22 cellular contexts compared by ENCODE assay signal in genomic region chr11:107778839-107779517, GRCh38.
"Had no signal": no experiment of that assay in that cellular context is flagged by ENCODE, and none has a peak within 500 bp of the region (broad histone marks: within the 10 kb centered on the region; RNA-seq: fewer than 3 reads in every experiment).

No MANE protein-coding gene starts in this region.

- H3K27ac ChIP-seq: epithelial cell of prostate, heart right ventricle, left lung, ovary, prostate gland, VCaP had no signal

- H3K27me3 ChIP-seq: ovary had no signal

- FAIRE-seq: keratinocyte had no signal

- ATAC-seq: activated CD4-positive, CD25-positive, alpha-beta regulatory T cell treated with anti-CD3 and anti-CD28 coated beads, Interleukin-2, amount 50 U/mL, for 24 hours; activated T-cell treated with anti-CD3 and anti-CD28 coated beads, Interleukin-2, amount 50 U/mL, for 72 hours; heart right ventricle; naive thymus-derived CD8-positive, alpha-beta T cell; right cardiac atrium; stimulated activated naive CD8-positive, alpha-beta T cell treated with anti-CD3 and anti-CD28 coated beads, Interleukin-15, Interleukin-2, amounts not matched to agents 100 U/mL and 50 U/mL, for 24 hours had no signal

- H3K4me1 ChIP-seq: heart right ventricle, left lung, prostate gland had no signal

- H3K4me3 ChIP-seq: heart right ventricle, left lung, lung, ovary, prostate gland had no signal

- DNase-seq: activated CD4-positive, alpha-beta memory T cell treated with anti-CD3 and anti-CD28 coated beads, Interleukin-2, amount 10 ng/mL, durations not matched to agents 7 days and 5 days; activated CD4-positive, alpha-beta T cell treated with anti-CD3 and anti-CD28 coated beads, Interleukin-2, amount 10 ng/mL, durations not matched to agents 24 days and 14 days; activated effector memory CD4-positive, alpha-beta T cell treated with anti-CD3 and anti-CD28 coated beads, Interleukin-2, amount 50 U/mL, for 16 hours; activated naive CD4-positive, alpha-beta T cell treated with anti-CD3 and anti-CD28 coated beads, Interleukin-2, amount 10 ng/mL, durations not matched to agents 7 days and 5 days; activated T-cell treated with anti-CD3 and anti-CD28 coated beads, Interleukin-2, amount 50 U/mL, for 72 hours; amygdala; cortex of kidney; endodermal cell; heart right ventricle; left lung; naive thymus-derived CD8-positive, alpha-beta T cell; ovary; right cardiac atrium; stimulated activated CD4-positive, alpha-beta T cell treated with anti-CD3 and anti-CD28 coated beads, Interleukin-12 subunit alpha, Interleukin-12 subunit beta, amount 100 ng/mL, for 4 hours; stimulated activated CD4-positive, alpha-beta T cell treated with anti-CD3 and anti-CD28 coated beads, Interleukin-4, amount 100 ng/mL, for 4 hours; stimulated activated naive CD8-positive, alpha-beta T cell treated with anti-CD3 and anti-CD28 coated beads, Interleukin-15, Interleukin-2, amounts not matched to agents 100 U/mL and 50 U/mL, for 24 hours had no signal

- H3K36me3 ChIP-seq: heart right ventricle, left lung, ovary, prostate gland had no signal

- H3K9me3 ChIP-seq: heart right ventricle, left lung, ovary, prostate gland had no signal
